In the genomic region with DNA sequence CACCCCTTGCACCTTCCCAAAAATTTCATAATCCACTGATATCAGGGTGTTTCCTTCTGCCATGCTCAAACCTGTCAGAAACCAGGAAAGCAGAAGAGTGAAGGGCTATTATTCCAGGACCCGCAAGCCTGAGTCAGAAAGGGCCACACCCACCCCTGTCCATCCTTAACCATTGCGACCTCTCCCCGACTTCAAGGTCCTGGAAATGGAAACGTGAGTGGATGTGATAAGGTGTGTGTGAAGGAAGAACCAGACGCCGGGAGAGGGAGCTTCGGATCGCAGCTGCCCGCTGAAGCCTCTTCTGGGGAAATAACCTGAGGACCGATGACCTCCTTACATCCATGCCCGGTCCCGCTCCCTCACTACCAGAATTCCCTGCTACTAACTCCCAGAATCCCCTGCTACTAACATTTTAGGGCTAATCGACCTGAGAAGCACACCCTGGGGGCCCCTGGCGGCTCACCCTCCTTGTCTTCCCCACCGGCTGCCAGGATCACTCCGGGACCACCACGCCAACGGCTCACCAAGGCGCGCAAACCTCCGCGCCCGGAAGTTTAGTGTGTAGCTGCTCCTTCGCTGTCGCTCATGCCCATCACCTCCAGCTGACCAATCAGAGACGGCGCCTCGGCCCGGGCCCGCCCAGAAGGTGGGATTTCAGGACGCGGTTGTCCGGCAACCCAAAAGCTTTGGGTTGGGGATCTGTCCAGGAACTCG, we compare ENCODE assay signal across 1 cellular context.
TF ChIP-seq lines count a peak whose summit lies in the region.

ACYP1 (minus strand) TSS at position 534 of the 714 bp plus-strand sequence; CDS start at position 63, 471 bp downstream.

TF ChIP-seq in HEK293, 187 proteins besides CTCF, POLR2A, EP300 and RAD21 (continued from another document):
- TF ChIP-seq, protein P1, sequence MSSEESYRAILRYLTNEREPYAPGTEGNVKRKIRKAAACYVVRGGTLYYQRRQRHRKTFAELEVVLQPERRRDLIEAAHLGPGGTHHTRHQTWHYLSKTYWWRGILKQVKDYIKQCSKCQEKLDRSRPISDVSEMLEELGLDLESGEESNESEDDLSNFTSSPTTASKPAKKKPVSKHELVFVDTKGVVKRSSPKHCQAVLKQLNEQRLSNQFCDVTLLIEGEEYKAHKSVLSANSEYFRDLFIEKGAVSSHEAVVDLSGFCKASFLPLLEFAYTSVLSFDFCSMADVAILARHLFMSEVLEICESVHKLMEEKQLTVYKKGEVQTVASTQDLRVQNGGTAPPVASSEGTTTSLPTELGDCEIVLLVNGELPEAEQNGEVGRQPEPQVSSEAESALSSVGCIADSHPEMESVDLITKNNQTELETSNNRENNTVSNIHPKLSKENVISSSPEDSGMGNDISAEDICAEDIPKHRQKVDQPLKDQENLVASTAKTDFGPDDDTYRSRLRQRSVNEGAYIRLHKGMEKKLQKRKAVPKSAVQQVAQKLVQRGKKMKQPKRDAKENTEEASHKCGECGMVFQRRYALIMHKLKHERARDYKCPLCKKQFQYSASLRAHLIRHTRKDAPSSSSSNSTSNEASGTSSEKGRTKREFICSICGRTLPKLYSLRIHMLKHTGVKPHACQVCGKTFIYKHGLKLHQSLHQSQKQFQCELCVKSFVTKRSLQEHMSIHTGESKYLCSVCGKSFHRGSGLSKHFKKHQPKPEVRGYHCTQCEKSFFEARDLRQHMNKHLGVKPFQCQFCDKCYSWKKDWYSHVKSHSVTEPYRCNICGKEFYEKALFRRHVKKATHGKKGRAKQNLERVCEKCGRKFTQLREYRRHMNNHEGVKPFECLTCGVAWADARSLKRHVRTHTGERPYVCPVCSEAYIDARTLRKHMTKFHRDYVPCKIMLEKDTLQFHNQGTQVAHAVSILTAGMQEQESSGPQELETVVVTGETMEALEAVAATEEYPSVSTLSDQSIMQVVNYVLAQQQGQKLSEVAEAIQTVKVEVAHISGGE (tag by site-specific recombination; conservative IDR thresholded peaks at IDR 0.05; ENCODE audit: low read depth), result peak; percentile 69
- TF ChIP-seq ZNF423 (tag by site-specific recombination; IDR thresholded peaks at IDR 0.05), result no peak
TF ChIP-seq in HEK293: peak in this region for 31.
